8 cellular contexts compared by ENCODE assay signal in the genomic region with DNA sequence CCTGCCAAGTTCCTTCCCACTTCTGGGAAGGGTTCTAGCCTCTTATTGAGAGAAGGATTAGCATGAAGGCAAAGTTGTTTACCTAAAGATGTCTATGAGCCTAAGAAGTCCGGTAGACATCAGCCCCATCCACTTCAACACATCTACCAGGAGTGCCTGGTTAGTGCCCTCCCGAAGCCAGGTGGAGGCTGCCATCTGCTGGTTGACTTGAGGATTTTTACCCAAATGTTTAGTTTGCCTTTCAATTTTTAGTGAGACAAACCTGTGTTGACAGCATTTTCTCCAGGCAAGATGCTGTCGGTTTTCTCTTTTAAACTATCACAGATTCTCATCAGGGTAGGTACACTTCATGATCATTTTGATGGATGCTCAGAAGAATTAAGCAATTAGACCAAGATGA.
DNase-seq lines count a peak whose midpoint lies in the region; ATAC-seq, FAIRE-seq and TF ChIP-seq lines count a peak whose summit lies in the region.

No MANE protein-coding gene starts in this region.

- H3K27me3 ChIP-seq in kidney epithelial cell (ENCODE audit: control insufficient read depth, insufficient read depth, low read length), result no peaks in the 10 kb centered on the region

- peak; percentile 55 for ATAC-seq in HG02938 (IDR thresholded peaks at IDR 0.05; ENCODE audit: unreplicated experiment)
- ATAC-seq in HG03432 (IDR thresholded peaks at IDR 0.05; ENCODE audit: unreplicated experiment), result no peak

- H3K4me3 ChIP-seq in kidney epithelial cell (ENCODE audit: low read depth, low read length), result no peak overlapping the region

- peak; percentile 27 for FAIRE-seq in G401.6 (lab: Jason Lieb, UNC)

- TF ChIP-seq CTCF in kidney epithelial cell (IDR thresholded peaks at IDR 0.05; ENCODE audit: insufficient read depth, low read length, poor library complexity, severe bottlenecking), result peak; percentile 76

- H3K36me3 ChIP-seq in kidney epithelial cell (ENCODE audit: control insufficient read depth, insufficient read depth, low read length), result no peaks in the 10 kb centered on the region

- DNase-seq in NCI-H345 (lab: John Stamatoyannopoulos, UW), result peak; percentile 73
- DNase-seq in activated CD4-positive, CD25-positive, alpha-beta regulatory T cell treated with anti-CD3 and anti-CD28 coated beads, Interleukin-2, amount 50 U/mL, for 16 hours (ENCODE audit: low read depth, low spot score), result peak; percentile 69
- DNase-seq in central memory CD4-positive, alpha-beta T cell, result peak; percentile 76
- no peak for DNase-seq in kidney epithelial cell (ENCODE audit: low read depth)
- peak; percentile 79 to 82 for DNase-seq in stimulated activated CD4-positive, alpha-beta T cell treated with anti-CD3 and anti-CD28 coated beads, Interleukin-2, amount 100 ng/mL, for 24 hours
